Comparison of ENCODE assay signal across 8 cellular contexts in the genomic region with DNA sequence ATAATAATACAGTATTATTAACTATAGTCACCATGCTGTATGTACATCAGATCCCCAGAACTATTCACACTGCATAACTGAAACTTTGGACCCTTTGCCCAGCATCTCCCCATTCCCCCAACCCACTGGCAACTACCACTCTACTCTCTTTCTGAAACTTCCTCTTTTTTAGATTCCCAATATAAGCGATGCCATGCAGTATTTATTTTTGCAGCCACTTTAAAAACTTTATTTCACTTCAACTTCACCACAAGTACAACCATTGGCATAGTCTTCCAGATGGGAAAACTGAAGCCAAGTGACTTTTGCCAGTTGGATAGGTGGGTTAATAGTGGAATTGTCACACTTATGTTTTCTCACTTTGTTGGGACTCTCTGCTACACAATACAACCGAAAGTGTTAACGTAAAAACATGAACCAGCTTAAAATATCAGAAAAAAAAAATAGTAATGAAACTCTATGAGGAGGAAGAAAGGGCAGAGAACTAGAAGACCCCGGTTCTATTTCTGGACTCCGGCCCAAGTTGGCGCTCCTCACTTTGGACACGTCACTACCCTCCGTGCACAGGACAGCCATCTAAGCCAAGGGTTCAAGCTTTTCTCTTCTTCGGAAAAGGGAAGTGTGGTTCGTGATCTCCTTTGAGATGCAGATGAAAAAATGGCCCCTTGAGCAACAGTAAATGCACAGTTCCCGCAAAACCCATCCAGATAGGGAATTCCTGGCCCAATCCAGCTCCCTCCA.
A peak's percentile ranks its signal among the peaks of the same experiment; 100 is the strongest.
DNase-seq lines count a peak whose midpoint lies in the region; ATAC-seq and TF ChIP-seq lines count a peak whose summit lies in the region.

No MANE protein-coding gene starts in this region.

- peak overlapping the region; percentile 80 to 98 (median 85) for H3K4me2 ChIP-seq in BLaER1 treated with 17β-estradiol and CSF1 and Interleukin-3, amounts not matched to agents 10 nM and 100 nM

- peaks cover 0 to 8% (median 0%) of the 10 kb centered on the region in 11 experiments; a peak in 3 of 22 replicates for H4K20me1 ChIP-seq in BLaER1 treated with 17β-estradiol and CSF1 and Interleukin-3, amounts not matched to agents 10 nM and 100 nM

- DNase-seq in NB4 (ENCODE audit: low read depth) (peak; percentile 79), brain microvascular endothelial cell (peak; percentile 8), OCI-M2 (lab: John Stamatoyannopoulos, UW; ENCODE audit: unreplicated experiment) (no peak), NCI-H1048 (lab: John Stamatoyannopoulos, UW) (no peak)

- ATAC-seq in GM21367 (IDR thresholded peaks at IDR 0.05; ENCODE audit: unreplicated experiment) (peak; percentile 7), HG03565 (IDR thresholded peaks at IDR 0.05; ENCODE audit: unreplicated experiment) (no peak)

- TF ChIP-seq CTCF in NB4 (IDR thresholded peaks at IDR 0.05; ENCODE audit: low read depth, low read length) = no peak
- TF ChIP-seq CTCF in brain microvascular endothelial cell (IDR thresholded peaks at IDR 0.05; ENCODE audit: low read depth, low read length, missing control alignments) = no peak

- H3K9me3 ChIP-seq in BLaER1 treated with 17β-estradiol and CSF1 and Interleukin-3, amounts not matched to agents 10 nM and 100 nM (replicated peaks in 1 of 11) = no peaks in the 10 kb centered on the region
- H3K9me3 ChIP-seq in mucosa of stomach (ENCODE audit: control insufficient read depth, low read length) = no peaks in the 10 kb centered on the region

- peak overlapping the region in 10 of 11 experiments; percentile 53 to 96 (median 90); a peak in 20 of 22 replicates for H3K27ac ChIP-seq in BLaER1 treated with 17β-estradiol and CSF1 and Interleukin-3, amounts not matched to agents 10 nM and 100 nM
- H3K27ac ChIP-seq in brain microvascular endothelial cell = no peak overlapping the region

- in situ Hi-C loops in brain microvascular endothelial cell (cut with HindIII; ENCODE audit: low pct_ligation_motif_present, low sequenced_read_pairs) = no loop called here

- H3K9ac ChIP-seq in BLaER1 treated with 17β-estradiol and CSF1 and Interleukin-3, amounts not matched to agents 10 nM and 100 nM = peak overlapping the region; percentile 68 to 96 (median 90); a peak in 21 of 22 replicates
- H3K9ac ChIP-seq in mucosa of stomach (ENCODE audit: low read length) = peak overlapping the region; percentile 55

- no peaks in the 10 kb centered on the region for H3K27me3 ChIP-seq in BLaER1 treated with 17β-estradiol and CSF1 and Interleukin-3, amounts not matched to agents 10 nM and 100 nM
- H3K27me3 ChIP-seq in brain microvascular endothelial cell (replicated peaks) (no peaks in the 10 kb centered on the region), mucosa of stomach (ENCODE audit: control insufficient read depth, insufficient read depth, low read length) (no peaks in the 10 kb centered on the region)

- H3K4me3 ChIP-seq in BLaER1 treated with 17β-estradiol and CSF1 and Interleukin-3, amounts not matched to agents 10 nM and 100 nM = peak overlapping the region; percentile 73 to 94 (median 86)
- H3K4me3 ChIP-seq in NB4 (ENCODE audit: low read depth, low read length) = peak overlapping the region; percentile 95
- H3K4me3 ChIP-seq in brain microvascular endothelial cell (ENCODE audit: low read depth, low read length) = peak overlapping the region; percentile 76
- peak overlapping the region; percentile 32 for H3K4me3 ChIP-seq in mucosa of stomach (ENCODE audit: low read length)

- no peak for TF ChIP-seq POLR2A in NB4 (IDR thresholded peaks at IDR 0.05; ENCODE audit: extremely low read depth, insufficient read length)

- peaks cover 19 to 28% (median 23%) of the 10 kb centered on the region in 10 experiments; a peak in 18 of 20 replicates for H3K4me1 ChIP-seq in BLaER1 treated with 17β-estradiol and CSF1 and Interleukin-3, amounts not matched to agents 10 nM and 100 nM
- H3K4me1 ChIP-seq in mucosa of stomach (ENCODE audit: control insufficient read depth, insufficient read depth, low read length) = peaks cover 7% of the 10 kb centered on the region

- H3K36me3 ChIP-seq in BLaER1 treated with 17β-estradiol and CSF1 and Interleukin-3, amounts not matched to agents 10 nM and 100 nM = peaks cover 9 to 45% (median 36%) of the 10 kb centered on the region in 11 experiments; a peak in 20 of 22 replicates
- H3K36me3 ChIP-seq in brain microvascular endothelial cell (replicated peaks) (no peaks in the 10 kb centered on the region), mucosa of stomach (ENCODE audit: control insufficient read depth, insufficient read depth, low read length) (no peaks in the 10 kb centered on the region)

Comparison
In these comparisons a context has a peak if more than half of its experiments do, and no peak if none do; other contexts are left out.
1. H3K4me3 ChIP-seq: peak in every context shown above with its lines; median percentile 95 in NB4; 86 in BLaER1 treated with 17β-estradiol and CSF1 and Interleukin-3, amounts not matched to agents 10 nM and 100 nM; 76 in brain microvascular endothelial cell; 32 in mucosa of stomach.
2. DNase-seq: peak in NB4 (single experiment) and brain microvascular endothelial cell (single experiment); none in OCI-M2 (single experiment) and NCI-H1048 (single experiment).